In the genomic region with DNA sequence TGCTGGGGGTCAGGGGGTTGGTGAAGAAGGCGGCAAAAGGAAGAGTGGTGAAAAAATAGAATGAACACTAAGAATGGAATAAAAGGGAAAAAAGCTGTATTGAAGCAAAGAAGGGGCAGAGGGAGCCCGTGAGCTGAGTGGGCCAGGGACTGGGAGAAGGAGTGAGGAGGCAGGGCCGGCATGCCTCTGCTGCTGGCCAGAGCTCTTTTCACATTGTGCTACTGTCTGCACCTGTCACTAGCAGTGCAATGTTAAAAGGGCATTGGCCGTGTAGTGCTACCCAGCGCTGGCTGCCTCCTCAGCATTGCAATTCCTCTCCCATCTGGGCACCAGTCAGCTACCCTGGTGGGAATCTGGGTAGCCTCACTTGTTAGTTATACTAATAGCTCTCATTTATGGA, we compare ENCODE assay signal across 1 cellular context.
TF ChIP-seq lines count a peak whose summit lies in the region.

No MANE protein-coding gene starts in this region.

TF ChIP-seq in H1, 55 proteins besides CTCF, POLR2A, EP300 and RAD21:
- TF ChIP-seq POLR2AphosphoS5 (IDR thresholded peaks at IDR 0.05; ENCODE audit: low read depth, low read length) (peak; percentile 89; the same call in 1 of the 2 replicates), BCL11A (IDR thresholded peaks at IDR 0.05; ENCODE audit: low read depth in 2 of 2, low read length in 2 of 2) (no peak), SIN3A (conservative IDR thresholded peaks at IDR 0.05 in 1 of 2, IDR thresholded peaks at IDR 0.05 in 1 of 2; ENCODE audit: low read depth in 1 of 2, low read length in 2 of 2) (no peak; a peak in 1 of 4 replicates), NANOG (IDR thresholded peaks at IDR 0.05; ENCODE audit: insufficient read depth, low read depth, low read length, poor library complexity, severe bottlenecking) (peak; percentile 24), FOSL1 (IDR thresholded peaks at IDR 0.05; ENCODE audit: insufficient read depth, low read depth, low read length) (no peak), HDAC6 (IDR thresholded peaks at IDR 0.05; ENCODE audit: low read depth, low read length) (no peak), SAP30 (IDR thresholded peaks at IDR 0.05; ENCODE audit: insufficient read depth, insufficient replicate concordance, low read length) (no peak), TAF1 (IDR thresholded peaks at IDR 0.05; ENCODE audit: low read depth, low read length) (0 out of 2 replicates have a peak, but pooled peaks have one; percentile 5), CBX8 (IDR thresholded peaks at IDR 0.05; ENCODE audit: borderline replicate concordance, low read depth, low read length) (no peak), RFX5 (IDR thresholded peaks at IDR 0.05; ENCODE audit: borderline replicate concordance, low read depth, low read length) (no peak), SP2 (IDR thresholded peaks at IDR 0.05; ENCODE audit: low read length) (no peak)
TF ChIP-seq in H1: peak in this region for 3.
